Comparison of ENCODE assay signal across 1 cellular context in the genomic region with DNA sequence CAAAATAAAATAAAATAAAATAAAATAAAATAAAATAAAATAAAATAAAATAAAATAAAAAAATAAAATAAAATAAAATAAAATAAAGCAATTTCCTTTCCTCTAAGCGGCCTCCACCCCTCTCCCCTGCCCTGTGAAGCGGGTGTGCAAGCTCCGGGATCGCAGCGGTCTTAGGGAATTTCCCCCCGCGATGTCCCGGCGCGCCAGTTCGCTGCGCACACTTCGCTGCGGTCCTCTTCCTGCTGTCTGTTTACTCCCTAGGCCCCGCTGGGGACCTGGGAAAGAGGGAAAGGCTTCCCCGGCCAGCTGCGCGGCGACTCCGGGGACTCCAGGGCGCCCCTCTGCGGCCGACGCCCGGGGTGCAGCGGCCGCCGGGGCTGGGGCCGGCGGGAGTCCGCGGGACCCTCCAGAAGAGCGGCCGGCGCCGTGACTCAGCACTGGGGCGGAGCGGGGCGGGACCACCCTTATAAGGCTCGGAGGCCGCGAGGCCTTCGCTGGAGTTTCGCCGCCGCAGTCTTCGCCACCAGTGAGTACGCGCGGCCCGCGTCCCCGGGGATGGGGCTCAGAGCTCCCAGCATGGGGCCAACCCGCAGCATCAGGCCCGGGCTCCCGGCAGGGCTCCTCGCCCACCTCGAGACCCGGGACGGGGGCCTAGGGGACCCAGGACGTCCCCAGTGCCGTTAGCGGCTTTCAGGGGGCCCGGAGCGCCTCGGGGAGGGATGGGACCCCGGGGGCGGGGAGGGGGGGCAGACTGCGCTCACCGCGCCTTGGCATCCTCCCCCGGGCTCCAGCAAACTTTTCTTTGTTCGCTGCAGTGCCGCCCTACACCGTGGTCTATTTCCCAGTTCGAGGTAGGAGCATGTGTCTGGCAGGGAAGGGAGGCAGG.
TF ChIP-seq lines count a peak whose summit lies in the region.

A gene (plus strand): TSS at position 494 of the 886 bp plus-strand sequence. CDS start 32 bp downstream, at position 526.

TF ChIP-seq in K562, 482 proteins besides CTCF, POLR2A, EP300 and RAD21 (continued from another document and continues in another):
- TF ChIP-seq, protein P1, sequence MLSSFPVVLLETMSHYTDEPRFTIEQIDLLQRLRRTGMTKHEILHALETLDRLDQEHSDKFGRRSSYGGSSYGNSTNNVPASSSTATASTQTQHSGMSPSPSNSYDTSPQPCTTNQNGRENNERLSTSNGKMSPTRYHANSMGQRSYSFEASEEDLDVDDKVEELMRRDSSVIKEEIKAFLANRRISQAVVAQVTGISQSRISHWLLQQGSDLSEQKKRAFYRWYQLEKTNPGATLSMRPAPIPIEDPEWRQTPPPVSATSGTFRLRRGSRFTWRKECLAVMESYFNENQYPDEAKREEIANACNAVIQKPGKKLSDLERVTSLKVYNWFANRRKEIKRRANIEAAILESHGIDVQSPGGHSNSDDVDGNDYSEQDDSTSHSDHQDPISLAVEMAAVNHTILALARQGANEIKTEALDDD (IDR thresholded peaks at IDR 0.05) = no peak
- peak; percentile 50 for TF ChIP-seq ZFP36 (IDR thresholded peaks at IDR 0.05; ENCODE audit: low read depth, low read length, partially characterized antibody)
- no peak for TF ChIP-seq CAMTA2 (CRISPR knock-in tag; conservative IDR thresholded peaks at IDR 0.05)
- TF ChIP-seq, protein P2, sequence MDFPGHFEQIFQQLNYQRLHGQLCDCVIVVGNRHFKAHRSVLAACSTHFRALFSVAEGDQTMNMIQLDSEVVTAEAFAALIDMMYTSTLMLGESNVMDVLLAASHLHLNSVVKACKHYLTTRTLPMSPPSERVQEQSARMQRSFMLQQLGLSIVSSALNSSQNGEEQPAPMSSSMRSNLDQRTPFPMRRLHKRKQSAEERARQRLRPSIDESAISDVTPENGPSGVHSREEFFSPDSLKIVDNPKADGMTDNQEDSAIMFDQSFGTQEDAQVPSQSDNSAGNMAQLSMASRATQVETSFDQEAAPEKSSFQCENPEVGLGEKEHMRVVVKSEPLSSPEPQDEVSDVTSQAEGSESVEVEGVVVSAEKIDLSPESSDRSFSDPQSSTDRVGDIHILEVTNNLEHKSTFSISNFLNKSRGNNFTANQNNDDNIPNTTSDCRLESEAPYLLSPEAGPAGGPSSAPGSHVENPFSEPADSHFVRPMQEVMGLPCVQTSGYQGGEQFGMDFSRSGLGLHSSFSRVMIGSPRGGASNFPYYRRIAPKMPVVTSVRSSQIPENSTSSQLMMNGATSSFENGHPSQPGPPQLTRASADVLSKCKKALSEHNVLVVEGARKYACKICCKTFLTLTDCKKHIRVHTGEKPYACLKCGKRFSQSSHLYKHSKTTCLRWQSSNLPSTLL (IDR thresholded peaks at IDR 0.05) = peak; percentile 79
- TF ChIP-seq, protein P3, sequence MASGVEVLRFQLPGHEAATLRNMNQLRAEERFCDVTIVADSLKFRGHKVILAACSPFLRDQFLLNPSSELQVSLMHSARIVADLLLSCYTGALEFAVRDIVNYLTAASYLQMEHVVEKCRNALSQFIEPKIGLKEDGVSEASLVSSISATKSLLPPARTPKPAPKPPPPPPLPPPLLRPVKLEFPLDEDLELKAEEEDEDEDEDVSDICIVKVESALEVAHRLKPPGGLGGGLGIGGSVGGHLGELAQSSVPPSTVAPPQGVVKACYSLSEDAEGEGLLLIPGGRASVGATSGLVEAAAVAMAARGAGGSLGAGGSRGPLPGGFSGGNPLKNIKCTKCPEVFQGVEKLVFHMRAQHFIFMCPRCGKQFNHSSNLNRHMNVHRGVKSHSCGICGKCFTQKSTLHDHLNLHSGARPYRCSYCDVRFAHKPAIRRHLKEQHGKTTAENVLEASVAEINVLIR (CRISPR knock-in tag; IDR thresholded peaks at IDR 0.05) = no peak
- no peak for TF ChIP-seq HLTF (IDR thresholded peaks at IDR 0.05)
- TF ChIP-seq, protein P4, sequence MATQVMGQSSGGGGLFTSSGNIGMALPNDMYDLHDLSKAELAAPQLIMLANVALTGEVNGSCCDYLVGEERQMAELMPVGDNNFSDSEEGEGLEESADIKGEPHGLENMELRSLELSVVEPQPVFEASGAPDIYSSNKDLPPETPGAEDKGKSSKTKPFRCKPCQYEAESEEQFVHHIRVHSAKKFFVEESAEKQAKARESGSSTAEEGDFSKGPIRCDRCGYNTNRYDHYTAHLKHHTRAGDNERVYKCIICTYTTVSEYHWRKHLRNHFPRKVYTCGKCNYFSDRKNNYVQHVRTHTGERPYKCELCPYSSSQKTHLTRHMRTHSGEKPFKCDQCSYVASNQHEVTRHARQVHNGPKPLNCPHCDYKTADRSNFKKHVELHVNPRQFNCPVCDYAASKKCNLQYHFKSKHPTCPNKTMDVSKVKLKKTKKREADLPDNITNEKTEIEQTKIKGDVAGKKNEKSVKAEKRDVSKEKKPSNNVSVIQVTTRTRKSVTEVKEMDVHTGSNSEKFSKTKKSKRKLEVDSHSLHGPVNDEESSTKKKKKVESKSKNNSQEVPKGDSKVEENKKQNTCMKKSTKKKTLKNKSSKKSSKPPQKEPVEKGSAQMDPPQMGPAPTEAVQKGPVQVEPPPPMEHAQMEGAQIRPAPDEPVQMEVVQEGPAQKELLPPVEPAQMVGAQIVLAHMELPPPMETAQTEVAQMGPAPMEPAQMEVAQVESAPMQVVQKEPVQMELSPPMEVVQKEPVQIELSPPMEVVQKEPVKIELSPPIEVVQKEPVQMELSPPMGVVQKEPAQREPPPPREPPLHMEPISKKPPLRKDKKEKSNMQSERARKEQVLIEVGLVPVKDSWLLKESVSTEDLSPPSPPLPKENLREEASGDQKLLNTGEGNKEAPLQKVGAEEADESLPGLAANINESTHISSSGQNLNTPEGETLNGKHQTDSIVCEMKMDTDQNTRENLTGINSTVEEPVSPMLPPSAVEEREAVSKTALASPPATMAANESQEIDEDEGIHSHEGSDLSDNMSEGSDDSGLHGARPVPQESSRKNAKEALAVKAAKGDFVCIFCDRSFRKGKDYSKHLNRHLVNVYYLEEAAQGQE (CRISPR knock-in tag; IDR thresholded peaks at IDR 0.05; ENCODE audit: low read depth) = no peak
- TF ChIP-seq NR2C2 (CRISPR knock-in tag; IDR thresholded peaks at IDR 0.05) = no peak
- TF ChIP-seq NR2C2 (tag; IDR thresholded peaks at IDR 0.05) = no peak
- TF ChIP-seq PPARD (CRISPR knock-in tag; IDR thresholded peaks at IDR 0.05) = no peak
- TF ChIP-seq ZNF3 (CRISPR knock-in tag; IDR thresholded peaks at IDR 0.05) = no peak
- no peak for TF ChIP-seq NFXL1 (CRISPR knock-in tag; IDR thresholded peaks at IDR 0.05)
- no peak for TF ChIP-seq ZEB2 (IDR thresholded peaks at IDR 0.05)
- TF ChIP-seq ZFP1 (CRISPR knock-in tag; IDR thresholded peaks at IDR 0.05) = no peak
- TF ChIP-seq TAF1 (IDR thresholded peaks at IDR 0.05; ENCODE audit: control insufficient read depth, extremely low read depth, insufficient read depth, low read length, severe bottlenecking) = peak; percentile 86
- no peak for TF ChIP-seq CBFB (CRISPR knock-in tag; IDR thresholded peaks at IDR 0.05)
- TF ChIP-seq HMG20A (CRISPR knock-in tag; conservative IDR thresholded peaks at IDR 0.05) = no peak
- no peak for TF ChIP-seq NCOA2 (IDR thresholded peaks at IDR 0.05; ENCODE audit: partially characterized antibody in 2 of 2)
- TF ChIP-seq, protein P5, sequence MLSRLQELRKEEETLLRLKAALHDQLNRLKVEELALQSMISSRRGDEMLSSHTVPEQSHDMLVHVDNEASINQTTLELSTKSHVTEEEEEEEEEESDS (CRISPR knock-in tag; IDR thresholded peaks at IDR 0.05) = no peak
- TF ChIP-seq ZNF143 (CRISPR knock-in tag; IDR thresholded peaks at IDR 0.05) = 0 out of 2 replicates have a peak, but pooled peaks have one; percentile 28
- TF ChIP-seq NRF1 (conservative IDR thresholded peaks at IDR 0.05 in 1 of 2, IDR thresholded peaks at IDR 0.05 in 1 of 2) = peak; percentile 81
- peak; percentile 38; the same call in 1 of the 2 replicates for TF ChIP-seq E2F3 (CRISPR knock-in tag; IDR thresholded peaks at IDR 0.05)
- TF ChIP-seq TEAD2 (tag; IDR thresholded peaks at IDR 0.05) = no peak
- peak; percentile 85 for TF ChIP-seq ZNF316 (IDR thresholded peaks at IDR 0.05)
- no peak for TF ChIP-seq STAT5B (CRISPR knock-in tag; IDR thresholded peaks at IDR 0.05)
- TF ChIP-seq NBN (IDR thresholded peaks at IDR 0.05; ENCODE audit: low read depth) = no peak
- peak; percentile 33; the same call in 1 of the 2 replicates for TF ChIP-seq SIN3B (IDR thresholded peaks at IDR 0.05; ENCODE audit: low read depth)
- TF ChIP-seq HNRNPL (IDR thresholded peaks at IDR 0.05; ENCODE audit: low read depth, low read length) = peak; percentile 35; the same call in 1 of the 2 replicates
- TF ChIP-seq, protein P6, sequence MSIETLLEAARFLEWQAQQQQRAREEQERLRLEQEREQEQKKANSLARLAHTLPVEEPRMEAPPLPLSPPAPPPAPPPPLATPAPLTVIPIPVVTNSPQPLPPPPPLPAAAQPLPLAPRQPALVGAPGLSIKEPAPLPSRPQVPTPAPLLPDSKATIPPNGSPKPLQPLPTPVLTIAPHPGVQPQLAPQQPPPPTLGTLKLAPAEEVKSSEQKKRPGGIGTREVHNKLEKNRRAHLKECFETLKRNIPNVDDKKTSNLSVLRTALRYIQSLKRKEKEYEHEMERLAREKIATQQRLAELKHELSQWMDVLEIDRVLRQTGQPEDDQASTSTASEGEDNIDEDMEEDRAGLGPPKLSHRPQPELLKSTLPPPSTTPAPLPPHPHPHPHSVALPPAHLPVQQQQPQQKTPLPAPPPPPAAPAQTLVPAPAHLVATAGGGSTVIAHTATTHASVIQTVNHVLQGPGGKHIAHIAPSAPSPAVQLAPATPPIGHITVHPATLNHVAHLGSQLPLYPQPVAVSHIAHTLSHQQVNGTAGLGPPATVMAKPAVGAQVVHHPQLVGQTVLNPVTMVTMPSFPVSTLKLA (conservative IDR thresholded peaks at IDR 0.05) = peak; percentile 4 to 45; a peak in 2 of 4 replicates
- peak; percentile 12; the same call in 1 of the 2 replicates for TF ChIP-seq ZNF24 (IDR thresholded peaks at IDR 0.05)
- TF ChIP-seq, protein P7, sequence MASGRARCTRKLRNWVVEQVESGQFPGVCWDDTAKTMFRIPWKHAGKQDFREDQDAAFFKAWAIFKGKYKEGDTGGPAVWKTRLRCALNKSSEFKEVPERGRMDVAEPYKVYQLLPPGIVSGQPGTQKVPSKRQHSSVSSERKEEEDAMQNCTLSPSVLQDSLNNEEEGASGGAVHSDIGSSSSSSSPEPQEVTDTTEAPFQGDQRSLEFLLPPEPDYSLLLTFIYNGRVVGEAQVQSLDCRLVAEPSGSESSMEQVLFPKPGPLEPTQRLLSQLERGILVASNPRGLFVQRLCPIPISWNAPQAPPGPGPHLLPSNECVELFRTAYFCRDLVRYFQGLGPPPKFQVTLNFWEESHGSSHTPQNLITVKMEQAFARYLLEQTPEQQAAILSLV (tag; IDR thresholded peaks at IDR 0.05) = no peak
- TF ChIP-seq CEBPB (tag; IDR thresholded peaks at IDR 0.05) = no peak
- TF ChIP-seq RBFOX2 (IDR thresholded peaks at IDR 0.05; ENCODE audit: low read depth, low read length) = peak; percentile 94
- TF ChIP-seq OTX1 (CRISPR knock-in tag; IDR thresholded peaks at IDR 0.05) = no peak
- peak; percentile 55 for TF ChIP-seq HCFC1 (IDR thresholded peaks at IDR 0.05; ENCODE audit: low read depth, low read length)
- TF ChIP-seq NONO (IDR thresholded peaks at IDR 0.05; ENCODE audit: low read depth in 2 of 2, low read length in 1 of 2) = peak; percentile 84 to 97; a peak in 3 of 4 replicates
- no peak for TF ChIP-seq NEUROD1 (IDR thresholded peaks at IDR 0.05; ENCODE audit: borderline replicate concordance, low read depth, low read length, partially characterized antibody)
- peak; percentile 100 for TF ChIP-seq ZBTB7A (IDR thresholded peaks at IDR 0.05; ENCODE audit: borderline replicate concordance, control insufficient read depth, low read depth, low read length)
- TF ChIP-seq CSDE1 (IDR thresholded peaks at IDR 0.05) = no peak
- TF ChIP-seq ZNF431 (CRISPR knock-in tag; IDR thresholded peaks at IDR 0.05) = no peak
- TF ChIP-seq SP2 (IDR thresholded peaks at IDR 0.05; ENCODE audit: extremely low read depth, low read depth, low read length, poor library complexity, severe bottlenecking) = no peak
- TF ChIP-seq EHMT2 (IDR thresholded peaks at IDR 0.05) = no peak
- TF ChIP-seq, protein P8, sequence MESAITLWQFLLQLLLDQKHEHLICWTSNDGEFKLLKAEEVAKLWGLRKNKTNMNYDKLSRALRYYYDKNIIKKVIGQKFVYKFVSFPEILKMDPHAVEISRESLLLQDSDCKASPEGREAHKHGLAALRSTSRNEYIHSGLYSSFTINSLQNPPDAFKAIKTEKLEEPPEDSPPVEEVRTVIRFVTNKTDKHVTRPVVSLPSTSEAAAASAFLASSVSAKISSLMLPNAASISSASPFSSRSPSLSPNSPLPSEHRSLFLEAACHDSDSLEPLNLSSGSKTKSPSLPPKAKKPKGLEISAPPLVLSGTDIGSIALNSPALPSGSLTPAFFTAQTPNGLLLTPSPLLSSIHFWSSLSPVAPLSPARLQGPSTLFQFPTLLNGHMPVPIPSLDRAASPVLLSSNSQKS (CRISPR knock-in tag; IDR thresholded peaks at IDR 0.05) = no peak
- TF ChIP-seq TAF7 (tag; IDR thresholded peaks at IDR 0.05) = 0 out of 2 replicates have a peak, but pooled peaks have one; percentile 5
- no peak for TF ChIP-seq ZNF184 (CRISPR knock-in tag; IDR thresholded peaks at IDR 0.05)
- TF ChIP-seq, protein P9, sequence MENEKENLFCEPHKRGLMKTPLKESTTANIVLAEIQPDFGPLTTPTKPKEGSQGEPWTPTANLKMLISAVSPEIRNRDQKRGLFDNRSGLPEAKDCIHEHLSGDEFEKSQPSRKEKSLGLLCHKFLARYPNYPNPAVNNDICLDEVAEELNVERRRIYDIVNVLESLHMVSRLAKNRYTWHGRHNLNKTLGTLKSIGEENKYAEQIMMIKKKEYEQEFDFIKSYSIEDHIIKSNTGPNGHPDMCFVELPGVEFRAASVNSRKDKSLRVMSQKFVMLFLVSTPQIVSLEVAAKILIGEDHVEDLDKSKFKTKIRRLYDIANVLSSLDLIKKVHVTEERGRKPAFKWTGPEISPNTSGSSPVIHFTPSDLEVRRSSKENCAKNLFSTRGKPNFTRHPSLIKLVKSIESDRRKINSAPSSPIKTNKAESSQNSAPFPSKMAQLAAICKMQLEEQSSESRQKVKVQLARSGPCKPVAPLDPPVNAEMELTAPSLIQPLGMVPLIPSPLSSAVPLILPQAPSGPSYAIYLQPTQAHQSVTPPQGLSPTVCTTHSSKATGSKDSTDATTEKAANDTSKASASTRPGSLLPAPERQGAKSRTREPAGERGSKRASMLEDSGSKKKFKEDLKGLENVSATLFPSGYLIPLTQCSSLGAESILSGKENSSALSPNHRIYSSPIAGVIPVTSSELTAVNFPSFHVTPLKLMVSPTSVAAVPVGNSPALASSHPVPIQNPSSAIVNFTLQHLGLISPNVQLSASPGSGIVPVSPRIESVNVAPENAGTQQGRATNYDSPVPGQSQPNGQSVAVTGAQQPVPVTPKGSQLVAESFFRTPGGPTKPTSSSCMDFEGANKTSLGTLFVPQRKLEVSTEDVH (IDR thresholded peaks at IDR 0.05; ENCODE audit: low read depth, partially characterized antibody) = peak; percentile 28
